In genomic region chr3:66376568-66376967, GRCh38 we compare ENCODE assay signal across 12 cellular contexts.
DNase-seq lines count a peak whose midpoint lies in the region; ATAC-seq, FAIRE-seq and TF ChIP-seq lines count a peak whose summit lies in the region.
"Had no signal": no experiment of that assay in that cellular context is flagged by ENCODE, and none has a peak within 500 bp of the region (broad histone marks: within the 10 kb centered on the region; RNA-seq: fewer than 3 reads in every experiment).

No MANE protein-coding gene starts in this region.

- H3K4me3 ChIP-seq in HFF-Myc (replicated peaks; ENCODE audit: low read depth, low read length) (no peak overlapping the region), adipocyte (ENCODE audit: low read length) (no peak overlapping the region), gastroesophageal sphincter (no peak overlapping the region), skeletal muscle satellite cell (ENCODE audit: low read length) (no peak overlapping the region), kidney (ENCODE audit: low read length in 2 of 2) (no peak overlapping the region)
- H3K4me3 ChIP-seq: esophagus squamous epithelium had no signal

- peaks cover 2% of the 10 kb centered on the region for H3K27me3 Mint-ChIP-seq in endothelial cell (ENCODE audit: unreplicated experiment)
- H3K27me3 Mint-ChIP-seq: activated naive CD4-positive, alpha-beta T cell treated with anti-CD3 and anti-CD28 coated beads, Interleukin-2, amount 10 ng/mL, durations not matched to agents 7 days and 5 days had no signal

- H3K9me3 Mint-ChIP-seq in endothelial cell (ENCODE audit: unreplicated experiment): no peaks in the 10 kb centered on the region
- H3K9me3 Mint-ChIP-seq: activated naive CD4-positive, alpha-beta T cell treated with anti-CD3 and anti-CD28 coated beads, Interleukin-2, amount 10 ng/mL, durations not matched to agents 7 days and 5 days had no signal

- H3K4me1 ChIP-seq in adipocyte (ENCODE audit: control insufficient read depth, insufficient read depth, low read length): peaks cover 14% of the 10 kb centered on the region
- H3K4me1 ChIP-seq in gastroesophageal sphincter: peaks cover 0 to 19% (median 5%) of the 10 kb centered on the region in 3 donors
- peaks cover 8% of the 10 kb centered on the region for H3K4me1 ChIP-seq in skeletal muscle satellite cell (ENCODE audit: control insufficient read depth, insufficient read depth, low read length)
- H3K4me1 ChIP-seq in kidney (ENCODE audit: control insufficient read depth in 1 of 2, insufficient read depth in 1 of 2, low read depth in 1 of 2, low read length in 2 of 2): no peaks in the 10 kb centered on the region

- H3K9me3 ChIP-seq in adipocyte (ENCODE audit: control insufficient read depth, low read length) (no peaks in the 10 kb centered on the region), gastroesophageal sphincter (no peaks in the 10 kb centered on the region), skeletal muscle satellite cell (replicated peaks; ENCODE audit: low read length) (no peaks in the 10 kb centered on the region), kidney (ENCODE audit: control insufficient read depth in 1 of 2, low read length in 2 of 2) (no peaks in the 10 kb centered on the region)
- H3K9me3 ChIP-seq: esophagus squamous epithelium had no signal

- H3K27ac ChIP-seq in gastroesophageal sphincter (peak overlapping the region in 2 of 4 donors; percentile 14 to 21), kidney (ENCODE audit: low read depth in 2 of 2, low read length in 2 of 2) (no peak overlapping the region)
- H3K27ac ChIP-seq: esophagus squamous epithelium had no signal

- TF ChIP-seq EP300 in gastroesophageal sphincter (IDR thresholded peaks at IDR 0.05): no peak

- intact Hi-C loops in kidney (cut with DNase I): no loop called here

- no peak overlapping the region for H3K27ac Mint-ChIP-seq in endothelial cell (ENCODE audit: unreplicated experiment)
- H3K27ac Mint-ChIP-seq: activated naive CD4-positive, alpha-beta T cell treated with anti-CD3 and anti-CD28 coated beads, Interleukin-2, amount 10 ng/mL, durations not matched to agents 7 days and 5 days had no signal

- TF ChIP-seq CTCF in HFF-Myc (IDR thresholded peaks at IDR 0.05; ENCODE audit: low read depth, low read length, missing control alignments) (no peak), gastroesophageal sphincter (IDR thresholded peaks at IDR 0.05) (no peak), kidney (IDR thresholded peaks at IDR 0.05; ENCODE audit: borderline replicate concordance, extremely low read depth, insufficient read depth) (no peak), endothelial cell (IDR thresholded peaks at IDR 0.05; ENCODE audit: unreplicated experiment) (no peak)

- H3K36me3 Mint-ChIP-seq in endothelial cell (ENCODE audit: low read depth, unreplicated experiment): peaks cover 18% of the 10 kb centered on the region

- no peaks in the 10 kb centered on the region for H3K4me1 Mint-ChIP-seq in endothelial cell (ENCODE audit: unreplicated experiment)

- H3K36me3 ChIP-seq in adipocyte (ENCODE audit: control insufficient read depth, insufficient read depth, low read length, severe bottlenecking) (peaks cover 26% of the 10 kb centered on the region), gastroesophageal sphincter (peaks cover 0 to 82% of the 10 kb centered on the region in 2 donors), skeletal muscle satellite cell (ENCODE audit: insufficient read depth, low read length) (peaks cover 15% of the 10 kb centered on the region), kidney (ENCODE audit: control insufficient read depth in 1 of 2, insufficient read depth in 2 of 2, low read length in 2 of 2) (peaks cover 9 to 33% of the 10 kb centered on the region in 2 donors)

- no peak for TF ChIP-seq POLR2A in gastroesophageal sphincter (IDR thresholded peaks at IDR 0.05)

- WGBS in gastroesophageal sphincter (ENCODE audit: low coverage in 1 of 2), 2 donors: 56% methylated on average over 2 of the region's 2 CpGs

- no peaks in the 10 kb centered on the region for H3K27me3 ChIP-seq in adipocyte (replicated peaks; ENCODE audit: control insufficient read depth, insufficient read depth, low read length)
- H3K27me3 ChIP-seq in gastroesophageal sphincter: no peaks in the 10 kb centered on the region
- H3K27me3 ChIP-seq in skeletal muscle satellite cell (ENCODE audit: control insufficient read depth, insufficient read depth, low read length): no peaks in the 10 kb centered on the region
- H3K27me3 ChIP-seq: esophagus squamous epithelium had no signal

- DNase-seq in HFF-Myc (ENCODE audit: extremely low read depth, low read depth): peak; percentile 52
- peak; percentile 71 for DNase-seq in adipocyte (ENCODE audit: low read depth)
- DNase-seq in kidney: no peak
- no peak for DNase-seq in endothelial cell (ENCODE audit: low spot score)
- DNase-seq: activated CD4-positive, CD25-positive, alpha-beta regulatory T cell treated with anti-CD3 and anti-CD28 coated beads, Interleukin-2, amount 50 U/mL, for 72 hours; activated naive CD4-positive, alpha-beta T cell treated with anti-CD3 and anti-CD28 coated beads, Interleukin-2, amount 10 ng/mL, durations not matched to agents 7 days and 5 days; esophagus squamous epithelium; NCI-H2081 had no signal

- no peak overlapping the region for H3K4me3 Mint-ChIP-seq in endothelial cell (ENCODE audit: unreplicated experiment)
- H3K4me3 Mint-ChIP-seq: activated naive CD4-positive, alpha-beta T cell treated with anti-CD3 and anti-CD28 coated beads, Interleukin-2, amount 10 ng/mL, durations not matched to agents 7 days and 5 days had no signal

- peak overlapping the region; percentile 10 for H3K4me2 ChIP-seq in skeletal muscle satellite cell (ENCODE audit: low read length)

- ATAC-seq in gastroesophageal sphincter (peak; percentile 77), HG03469 (IDR thresholded peaks at IDR 0.05; ENCODE audit: unreplicated experiment) (no peak), GM19463 (IDR thresholded peaks at IDR 0.05; ENCODE audit: unreplicated experiment) (no peak)

- H3K9ac ChIP-seq in adipocyte (ENCODE audit: low read length) (no peak overlapping the region), skeletal muscle satellite cell (ENCODE audit: low read depth, low read length) (no peak overlapping the region), kidney (ENCODE audit: low read length in 2 of 2) (no peak overlapping the region)

- FAIRE-seq in kidney (lab: Jason Lieb, UNC): no peak

Comparison
In these comparisons a context has a peak if more than half of its experiments do, and no peak if none do; other contexts are left out.
1. DNase-seq: peak in HFF-Myc (single experiment) and adipocyte (single experiment); none in kidney (single experiment) and endothelial cell (single experiment).